ENCODE assay signal across 1 cellular context in the genomic region with DNA sequence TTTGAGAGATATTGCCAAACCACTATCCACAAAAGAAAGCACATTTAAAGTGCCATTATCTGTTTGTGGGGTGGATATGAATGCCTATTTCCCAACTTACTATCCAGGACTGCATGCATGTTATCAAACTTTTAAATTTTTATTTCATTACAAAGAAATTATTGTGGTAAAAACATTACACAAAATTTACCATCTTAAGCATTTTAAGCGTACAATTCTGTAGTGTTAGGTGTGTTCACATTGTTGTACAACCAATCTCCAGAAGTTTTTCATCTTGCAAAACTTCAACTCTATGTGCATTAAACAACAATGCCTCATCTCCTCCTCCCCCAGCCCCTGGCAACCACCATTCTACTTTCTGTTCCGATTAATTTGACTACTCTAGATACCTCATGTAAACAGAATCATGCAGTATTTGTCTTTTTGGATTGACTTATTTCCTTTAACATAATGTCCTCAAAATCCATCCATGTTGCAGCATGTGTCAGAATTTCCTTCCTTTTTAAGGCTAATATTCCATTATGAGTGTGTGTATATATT.
TF ChIP-seq lines count a peak whose summit lies in the region.

No MANE protein-coding gene starts in this region.

TF ChIP-seq in GM12878, 131 proteins besides CTCF, POLR2A, EP300 and RAD21:
- TF ChIP-seq IRF4 (IDR thresholded peaks at IDR 0.05; ENCODE audit: low read depth, low read length): 0 out of 2 replicates have a peak, but pooled peaks have one; percentile 31
- no peak for TF ChIP-seq TBL1XR1 (IDR thresholded peaks at IDR 0.05; ENCODE audit: low read depth, low read length)
- TF ChIP-seq NRF1 (conservative IDR thresholded peaks at IDR 0.05; ENCODE audit: low read depth, low read length): no peak
- TF ChIP-seq POU2F2 (IDR thresholded peaks at IDR 0.05; ENCODE audit: borderline replicate concordance, low read depth, low read length): peak; percentile 64; the same call in 1 of the 3 replicates
- no peak for TF ChIP-seq POLR2AphosphoS2 (IDR thresholded peaks at IDR 0.05; ENCODE audit: low read depth, low read length)
- TF ChIP-seq SPI1 (IDR thresholded peaks at IDR 0.05; ENCODE audit: borderline replicate concordance, insufficient read depth, low read depth, low read length): peak; percentile 32; the same call in 1 of the 2 replicates
- TF ChIP-seq NFIC (IDR thresholded peaks at IDR 0.05; ENCODE audit: low read depth, low read length): 0 out of 2 replicates have a peak, but pooled peaks have one; percentile 40
- TF ChIP-seq RUNX3 (IDR thresholded peaks at IDR 0.05; ENCODE audit: low read length): peak; percentile 60
